In the genomic region with DNA sequence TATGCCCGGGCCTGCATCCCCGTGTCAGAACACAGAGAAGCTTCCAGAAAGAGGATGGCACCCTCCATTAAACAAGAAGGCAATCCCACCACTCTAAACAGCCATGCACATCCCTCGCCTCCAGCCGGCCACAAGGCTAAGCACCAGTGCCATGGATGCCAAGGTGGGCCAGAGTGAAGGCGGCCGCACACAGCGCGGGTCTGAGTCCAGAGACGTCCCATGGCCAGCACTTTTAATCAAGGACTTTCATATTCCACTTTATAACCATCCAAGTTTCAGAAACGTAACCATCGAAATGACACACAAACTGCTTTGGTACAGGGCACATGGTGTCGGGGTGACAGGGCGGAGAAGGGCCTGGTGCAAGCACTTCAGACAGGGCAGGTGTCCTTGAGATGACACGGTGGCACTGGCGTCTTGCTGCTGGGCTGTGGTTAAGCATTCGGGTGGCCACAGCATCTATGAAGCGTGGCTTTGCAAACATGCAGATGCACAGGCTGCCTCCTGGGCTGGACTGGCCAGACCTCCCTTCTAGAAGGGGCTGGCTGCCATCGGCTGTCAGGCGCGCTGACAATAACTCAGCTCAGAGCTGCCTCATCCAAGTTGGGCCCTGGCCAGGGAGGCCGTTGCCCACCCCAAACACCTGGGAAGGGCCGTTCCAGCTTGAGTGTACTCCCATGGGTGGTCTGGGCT, we compare ENCODE assay signal across 15 cellular contexts.
DNase-seq lines count a peak whose midpoint lies in the region; TF ChIP-seq lines count a peak whose summit lies in the region.
"Had no signal": no experiment of that assay in that cellular context is flagged by ENCODE, and none has a peak within 500 bp of the region (broad histone marks: within the 10 kb centered on the region; RNA-seq: fewer than 3 reads in every experiment).

No MANE protein-coding gene starts in this region.

- peaks cover 24 to 93% of the 10 kb centered on the region in 2 experiments for H3K36me3 ChIP-seq in mesenchymal stem cell (ENCODE audit: control insufficient read depth in 1 of 2, insufficient read depth in 2 of 2, low read depth in 1 of 2, low read length in 2 of 2)
- H3K36me3 ChIP-seq in suprapubic skin = peaks cover 69% of the 10 kb centered on the region

- H3K9me3 Mint-ChIP-seq in HFFc6 (no peaks in the 10 kb centered on the region), osteocyte (ENCODE audit: unreplicated experiment) (no peaks in the 10 kb centered on the region)
- H3K9me3 Mint-ChIP-seq: CD4-positive, alpha-beta T cell; natural killer cell treated with Interleukin-12 subunit alpha and Interleukin-12 subunit beta and Interleukin-15 and Interleukin-18, amount 100 ng/mL, for 72 hours had no signal

- H2AK5ac ChIP-seq in mesenchymal stem cell (ENCODE audit: low read length, severe bottlenecking) = no peak overlapping the region

- H3K4me3 ChIP-seq in mesenchymal stem cell (ENCODE audit: insufficient read depth in 1 of 2, low read depth in 1 of 2, low read length in 2 of 2) (no peak overlapping the region), suprapubic skin (no peak overlapping the region)

- H3K27ac Mint-ChIP-seq in HFFc6 = peak overlapping the region; percentile 95
- no peak overlapping the region for H3K27ac Mint-ChIP-seq in osteocyte (ENCODE audit: unreplicated experiment)
- H3K27ac Mint-ChIP-seq: CD4-positive, alpha-beta T cell; natural killer cell treated with Interleukin-12 subunit alpha and Interleukin-12 subunit beta and Interleukin-15 and Interleukin-18, amount 100 ng/mL, for 72 hours had no signal

- H3K4ac ChIP-seq in mesenchymal stem cell (ENCODE audit: low read depth in 1 of 2, low read length in 2 of 2) = peak overlapping the region; percentile 5 to 30

- H2AFZ ChIP-seq in mesenchymal stem cell (ENCODE audit: low read depth, low read length) = no peak overlapping the region

- no peak overlapping the region for H3K23ac ChIP-seq in mesenchymal stem cell (ENCODE audit: low read length in 2 of 2)

- H3K4me2 ChIP-seq in mesenchymal stem cell (ENCODE audit: low read length, poor library complexity, severe bottlenecking) = no peak overlapping the region

- H3K9me3 ChIP-seq in mesenchymal stem cell (ENCODE audit: control insufficient read depth, low read length) = no peaks in the 10 kb centered on the region
- H3K9me3 ChIP-seq in suprapubic skin = no peaks in the 10 kb centered on the region

- H3K9ac ChIP-seq in mesenchymal stem cell (ENCODE audit: low read length) = peak overlapping the region; percentile 60

- peaks cover 24% of the 10 kb centered on the region for H3K79me1 ChIP-seq in mesenchymal stem cell (replicated peaks; ENCODE audit: low read length, poor library complexity, severe bottlenecking)

- peak overlapping the region in 1 of 2 experiments; percentile 31 for H3K18ac ChIP-seq in mesenchymal stem cell (ENCODE audit: low read depth in 1 of 2, low read length in 2 of 2)

- 87% methylated on average over 21 of the region's 22 CpGs for WGBS in mesenchymal stem cell
- WGBS in suprapubic skin = 75% methylated on average over 17 of the region's 22 CpGs

- H3K27me3 ChIP-seq in mesenchymal stem cell (ENCODE audit: control insufficient read depth in 1 of 2, insufficient read depth in 1 of 2, low read length in 2 of 2) (no peaks in the 10 kb centered on the region), suprapubic skin (no peaks in the 10 kb centered on the region)
- H3K27me3 ChIP-seq: foreskin keratinocyte had no signal

- H4K91ac ChIP-seq in mesenchymal stem cell (ENCODE audit: low read length) = no peak overlapping the region

- no peak for TF ChIP-seq POLR2A in suprapubic skin (IDR thresholded peaks at IDR 0.05)

- H3K36me3 Mint-ChIP-seq in HFFc6 (ENCODE audit: low read depth) = peaks cover 8% of the 10 kb centered on the region
- peaks cover 11% of the 10 kb centered on the region for H3K36me3 Mint-ChIP-seq in osteocyte (ENCODE audit: unreplicated experiment)
- H3K36me3 Mint-ChIP-seq: natural killer cell treated with Interleukin-12 subunit alpha and Interleukin-12 subunit beta and Interleukin-15 and Interleukin-18, amount 100 ng/mL, for 72 hours had no signal

- H3K4me3 Mint-ChIP-seq in HFFc6 (peak overlapping the region; percentile 39; the same call in 1 of the 2 replicates), osteocyte (ENCODE audit: unreplicated experiment) (no peak overlapping the region)
- H3K4me3 Mint-ChIP-seq: CD4-positive, alpha-beta T cell; natural killer cell treated with Interleukin-12 subunit alpha and Interleukin-12 subunit beta and Interleukin-15 and Interleukin-18, amount 100 ng/mL, for 72 hours had no signal

- H3K4me1 Mint-ChIP-seq in HFFc6 (ENCODE audit: low read depth) (peaks cover 28% of the 10 kb centered on the region), osteocyte (ENCODE audit: unreplicated experiment) (peaks cover 25% of the 10 kb centered on the region)

- peak overlapping the region; percentile 55 for H2BK120ac ChIP-seq in mesenchymal stem cell (ENCODE audit: low read depth, low read length)

- no peak for TF ChIP-seq EP300 in suprapubic skin (IDR thresholded peaks at IDR 0.05)

- peak overlapping the region; percentile 76 for H4K8ac ChIP-seq in mesenchymal stem cell (ENCODE audit: low read length)

- DNase-seq in HFFc6 (no peak), mesenchymal stem cell (no peak), suprapubic skin (ENCODE audit: low spot score in 2 of 2) (no peak), epidermal melanocyte (ENCODE audit: insufficient read length, low spot score) (no peak), osteocyte (ENCODE audit: extremely low spot score, unreplicated experiment) (no peak), NCI-H128 (lab: John Stamatoyannopoulos, UW; ENCODE audit: unreplicated experiment) (no peak), NCI-H510A treated with DMSO at 0.1 percent for 48 hours (lab: John Stamatoyannopoulos, UW) (no peak)
- DNase-seq: activated CD8-positive, alpha-beta memory T cell treated with anti-CD3 and anti-CD28 coated beads for 24 hours; activated naive CD4-positive, alpha-beta T cell treated with anti-CD3 and anti-CD28 coated beads, Interleukin-2, amount 50 U/mL, for 16 hours; CD4-positive, alpha-beta T cell; MV-4-11; stimulated activated CD8-positive, alpha-beta memory T cell treated with anti-CD3 and anti-CD28 coated beads, Interleukin-4, amount 100 ng/mL, for 48 hours had no signal

- H3K4me1 ChIP-seq in mesenchymal stem cell (ENCODE audit: control insufficient read depth, insufficient read depth, low read depth, low read length) = peaks cover 39% of the 10 kb centered on the region
- peaks cover 44% of the 10 kb centered on the region for H3K4me1 ChIP-seq in suprapubic skin

- H2BK12ac ChIP-seq in mesenchymal stem cell (ENCODE audit: low read length in 2 of 2) = peak overlapping the region; percentile 1 to 49

- TF ChIP-seq CTCF in HFFc6 (IDR thresholded peaks at IDR 0.05) = no peak
- no peak for TF ChIP-seq CTCF in suprapubic skin (IDR thresholded peaks at IDR 0.05)
- TF ChIP-seq CTCF in osteocyte (IDR thresholded peaks at IDR 0.05) = no peak

- no peak overlapping the region for H3K14ac ChIP-seq in mesenchymal stem cell (ENCODE audit: low read length in 2 of 2)

- H2BK15ac ChIP-seq in mesenchymal stem cell (ENCODE audit: low read depth, poor library complexity, severe bottlenecking) = no peak overlapping the region

- H2BK5ac ChIP-seq in mesenchymal stem cell (ENCODE audit: low read depth, low read length, poor library complexity, severe bottlenecking) = no peak overlapping the region

- H3K27me3 Mint-ChIP-seq in HFFc6 (ENCODE audit: insufficient read depth) (peaks cover 9% of the 10 kb centered on the region), osteocyte (ENCODE audit: unreplicated experiment) (no peaks in the 10 kb centered on the region)
- H3K27me3 Mint-ChIP-seq: CD4-positive, alpha-beta T cell; natural killer cell treated with Interleukin-12 subunit alpha and Interleukin-12 subunit beta and Interleukin-15 and Interleukin-18, amount 100 ng/mL, for 72 hours had no signal

- H3K27ac ChIP-seq in cingulate gyrus (ENCODE audit: low read depth, low read length) (peak overlapping the region; percentile 35), mesenchymal stem cell (ENCODE audit: low read length, poor library complexity, severe bottlenecking) (peak overlapping the region; percentile 7), suprapubic skin (peak overlapping the region; percentile 78)
- H3K27ac ChIP-seq: foreskin keratinocyte had no signal

Comparison
In these comparisons a context has a peak if more than half of its experiments do, and no peak if none do; other contexts are left out.
1. H3K27ac ChIP-seq: peak in every context shown above with its lines; median percentile 78 in suprapubic skin; 35 in cingulate gyrus; 7 in mesenchymal stem cell.